ENCODE assay signal across 22 cellular contexts in genomic region chr5:67536892-67537291, GRCh38.
DNase-seq lines count a peak whose midpoint lies in the region; ATAC-seq and TF ChIP-seq lines count a peak whose summit lies in the region.
"Had no signal": no experiment of that assay in that cellular context is flagged by ENCODE, and none has a peak within 500 bp of the region (broad histone marks: within the 10 kb centered on the region; RNA-seq: fewer than 3 reads in every experiment).

No MANE protein-coding gene starts in this region.

- H3K9me3 ChIP-seq in breast epithelium (no peaks in the 10 kb centered on the region), muscle layer of duodenum (ENCODE audit: control insufficient read depth in 1 of 2, low read length in 2 of 2) (no peaks in the 10 kb centered on the region), upper lobe of right lung (no peaks in the 10 kb centered on the region)
- H3K9me3 ChIP-seq: gastrocnemius medialis, right lobe of liver, SJSA1, testis had no signal

- no peaks in the 10 kb centered on the region for H3K36me3 Mint-ChIP-seq in MCF 10A (ENCODE audit: insufficient read depth, unreplicated experiment)
- no peaks in the 10 kb centered on the region for H3K36me3 Mint-ChIP-seq in activated CD8-positive, alpha-beta T cell treated with anti-CD3 and anti-CD28 coated beads for 36 hours (ENCODE audit: low read depth)
- H3K36me3 Mint-ChIP-seq: neural progenitor cell had no signal

- TF ChIP-seq CTCF in MCF 10A (IDR thresholded peaks at IDR 0.05; ENCODE audit: unreplicated experiment) (no peak), breast epithelium (IDR thresholded peaks at IDR 0.05) (no peak), upper lobe of right lung (IDR thresholded peaks at IDR 0.05) (no peak)
- TF ChIP-seq CTCF in activated CD8-positive, alpha-beta T cell treated with anti-CD3 and anti-CD28 coated beads for 36 hours (IDR thresholded peaks at IDR 0.05): no peak

- BruUV-seq in MCF 10A (replicated peaks; lab: Mats Ljungman, UMichigan): no TSS peak

- H3K27me3 ChIP-seq in breast epithelium: no peaks in the 10 kb centered on the region
- H3K27me3 ChIP-seq in muscle layer of duodenum (ENCODE audit: low read depth, low read length): no peaks in the 10 kb centered on the region
- no peaks in the 10 kb centered on the region for H3K27me3 ChIP-seq in upper lobe of right lung
- H3K27me3 ChIP-seq: gastrocnemius medialis, neural progenitor cell, right lobe of liver, SJSA1, testis had no signal

- no peak for DNase-seq in MCF 10A (ENCODE audit: unreplicated experiment)
- DNase-seq in breast epithelium (ENCODE audit: low spot score in 2 of 2): no peak
- peak; percentile 42 for DNase-seq in fibroblast of peridontal ligament (ENCODE audit: extremely low read depth)
- DNase-seq in upper lobe of right lung: no peak
- no peak for DNase-seq in activated CD8-positive, alpha-beta T cell treated with anti-CD3 and anti-CD28 coated beads for 36 hours
- DNase-seq in germinal center (ENCODE audit: low spot score): no peak
- DNase-seq: 8988T, amniotic stem cell, cerebellar nuclear complex, gastrocnemius medialis, MM.1S, NCI-H2081 treated with DMSO at 0.1 percent for 48 hours, NCI-H524 treated with DMSO at 0.1 percent for 48 hours, right lobe of liver, T1000, testis had no signal

- no peak for TF ChIP-seq POLR2A in breast epithelium (IDR thresholded peaks at IDR 0.05)

- H3K27ac ChIP-seq in breast epithelium (peak overlapping the region in 1 of 2 donors; percentile 12), muscle layer of duodenum (ENCODE audit: low read length) (peak overlapping the region; percentile 82), upper lobe of right lung (no peak overlapping the region)
- H3K27ac ChIP-seq: C4-2B, neural progenitor cell, right lobe of liver, SJSA1 had no signal

- no peaks in the 10 kb centered on the region for H3K36me3 ChIP-seq in breast epithelium
- no peaks in the 10 kb centered on the region for H3K36me3 ChIP-seq in muscle layer of duodenum (ENCODE audit: control insufficient read depth in 1 of 2, insufficient read depth in 2 of 2, low read length in 2 of 2)
- H3K36me3 ChIP-seq in upper lobe of right lung: no peaks in the 10 kb centered on the region
- H3K36me3 ChIP-seq: gastrocnemius medialis, neural progenitor cell, right lobe of liver, SJSA1 had no signal

- H3K4me3 Mint-ChIP-seq in MCF 10A (ENCODE audit: unreplicated experiment): no peak overlapping the region
- H3K4me3 Mint-ChIP-seq in activated CD8-positive, alpha-beta T cell treated with anti-CD3 and anti-CD28 coated beads for 36 hours: no peak overlapping the region
- H3K4me3 Mint-ChIP-seq: GM23338, neural progenitor cell had no signal

- no peaks in the 10 kb centered on the region for H3K27me3 Mint-ChIP-seq in MCF 10A (ENCODE audit: insufficient read depth, unreplicated experiment)
- no peaks in the 10 kb centered on the region for H3K27me3 Mint-ChIP-seq in activated CD8-positive, alpha-beta T cell treated with anti-CD3 and anti-CD28 coated beads for 36 hours

- peak overlapping the region; percentile 28 for H3K27ac Mint-ChIP-seq in MCF 10A (ENCODE audit: low read depth, unreplicated experiment)
- no peak overlapping the region for H3K27ac Mint-ChIP-seq in activated CD8-positive, alpha-beta T cell treated with anti-CD3 and anti-CD28 coated beads for 36 hours
- H3K27ac Mint-ChIP-seq: GM23338, neural progenitor cell had no signal

- POLR2A ChIA-PET in MCF 10A (lab: Yijun Ruan, JAX): no interaction called here
- POLR2A ChIA-PET in activated CD8-positive, alpha-beta T cell treated with anti-CD3 and anti-CD28 coated beads for 36 hours (lab: Charles Lee): no interaction called here

- H3K4me1 Mint-ChIP-seq in MCF 10A (ENCODE audit: insufficient read depth, unreplicated experiment): no peaks in the 10 kb centered on the region
- H3K4me1 Mint-ChIP-seq in activated CD8-positive, alpha-beta T cell treated with anti-CD3 and anti-CD28 coated beads for 36 hours (ENCODE audit: low read depth): no peaks in the 10 kb centered on the region
- H3K4me1 Mint-ChIP-seq: GM23338 had no signal

- intact Hi-C loops in MCF 10A (cut with micrococcal nuclease): no loop called here
- intact Hi-C loops in breast epithelium (cut with DNase I; ENCODE audit: low total_unique reads): no loop called here
- intact Hi-C loops in upper lobe of right lung (cut with DNase I): no loop called here
- intact Hi-C loops in activated CD8-positive, alpha-beta T cell treated with anti-CD3 and anti-CD28 coated beads for 36 hours (cut with micrococcal nuclease): no loop called here

- ATAC-seq in upper lobe of right lung: peak; percentile 61
- ATAC-seq in GM18519 (IDR thresholded peaks at IDR 0.05; ENCODE audit: low FRiP score, unreplicated experiment): no peak
- ATAC-seq in activated CD8-positive, alpha-beta T cell treated with anti-CD3 and anti-CD28 coated beads for 36 hours: no peak
- ATAC-seq: GM23338 had no signal

- H3K4me1 ChIP-seq in breast epithelium (no peaks in the 10 kb centered on the region), muscle layer of duodenum (ENCODE audit: control insufficient read depth in 1 of 2, insufficient read depth in 2 of 2, low read length in 2 of 2) (peaks cover 13 to 22% of the 10 kb centered on the region in 2 donors), upper lobe of right lung (peaks cover 18% of the 10 kb centered on the region)
- H3K4me1 ChIP-seq: SJSA1, testis had no signal

- no peaks in the 10 kb centered on the region for H3K9me3 Mint-ChIP-seq in MCF 10A (ENCODE audit: unreplicated experiment)
- no peaks in the 10 kb centered on the region for H3K9me3 Mint-ChIP-seq in activated CD8-positive, alpha-beta T cell treated with anti-CD3 and anti-CD28 coated beads for 36 hours
- H3K9me3 Mint-ChIP-seq: GM23338, neural progenitor cell had no signal

- CTCF ChIA-PET in MCF 10A (lab: Yijun Ruan, JAX): no interaction called here
- CTCF ChIA-PET in activated CD8-positive, alpha-beta T cell treated with anti-CD3 and anti-CD28 coated beads for 36 hours (lab: Charles Lee): no interaction called here

- no peak overlapping the region for H3K4me3 ChIP-seq in breast epithelium
- H3K4me3 ChIP-seq in muscle layer of duodenum (ENCODE audit: low read depth in 1 of 2, low read length in 2 of 2): peak overlapping the region; percentile 44 to 72
- peak overlapping the region; percentile 41 for H3K4me3 ChIP-seq in upper lobe of right lung
- H3K4me3 ChIP-seq: GM23338, neural progenitor cell, SJSA1, testis had no signal

Comparison
In these comparisons a context has a peak if more than half of its experiments do, and no peak if none do; other contexts are left out.
1. H3K4me3 ChIP-seq: peak in muscle layer of duodenum (2 of 2) and upper lobe of right lung (single experiment); none in breast epithelium (0 of 3).